Comparison of ENCODE assay signal across 9 cellular contexts in genomic region chrX:76407795-76408194, GRCh38. TPM values are rescaled to one million over a fixed set of nuclear protein-coding genes. Genes with fewer than 3 reads are reported as not detected.
"Had no signal": no experiment of that assay in that cellular context is flagged by ENCODE, and none has a peak within 500 bp of the region (broad histone marks: within the 10 kb centered on the region; RNA-seq: fewer than 3 reads in every experiment).

No MANE protein-coding gene starts in this region.

- H3K36me3 ChIP-seq: HAP-1 had no signal

- ATAC-seq: HCT116, HepG2 had no signal

- H3K9ac ChIP-seq: GM23248 had no signal

- H3K4me3 Mint-ChIP-seq: IgD-negative memory B cell had no signal

- H3K27ac ChIP-seq: GM23248 had no signal

- H3K27ac Mint-ChIP-seq: IgD-negative memory B cell had no signal

- H3K9me3 ChIP-seq: HAP-1 had no signal

- H2AFZ ChIP-seq: GM23248 had no signal

- H3K4me1 Mint-ChIP-seq: IgD-negative memory B cell had no signal

- FAIRE-seq: HepG2 had no signal

- H3K9me3 Mint-ChIP-seq: IgD-negative memory B cell had no signal

- H3K4me1 ChIP-seq: HAP-1 had no signal

- DNase-seq: GM23248, GOT3, H7, KBM-7 had no signal

- H3K4me3 ChIP-seq: GM23248, HAP-1 had no signal

- H3K36me3 Mint-ChIP-seq: IgD-negative memory B cell had no signal

RNA-seq across cellular contexts. Expression of gene MAGEE1, which starts 19.7 kb away (rescaled TPM):
- total RNA-seq: HT-29 had no signal
